31 cellular contexts compared by ENCODE assay signal in genomic region chr12:131786331-131786730, GRCh38. TPM values are rescaled to one million over a fixed set of nuclear protein-coding genes. Genes with fewer than 3 reads are reported as not detected.
DNase-seq lines count a peak whose midpoint lies in the region; ATAC-seq, FAIRE-seq and TF ChIP-seq lines count a peak whose summit lies in the region.
"Had no signal": no experiment of that assay in that cellular context is flagged by ENCODE, and none has a peak within 500 bp of the region (broad histone marks: within the 10 kb centered on the region; RNA-seq: fewer than 3 reads in every experiment).

No MANE protein-coding gene starts in this region.

- peak overlapping the region; percentile 98 for H3K27ac ChIP-seq in astrocyte (ENCODE audit: low read depth, low read length)
- no peak overlapping the region for H3K27ac ChIP-seq in right cardiac atrium (ENCODE audit: low read length)
- H3K27ac ChIP-seq: 22Rv1, adrenal gland, parathyroid adenoma, right lobe of liver, SK-N-MC, stomach, transverse colon had no signal

- peaks cover 5% of the 10 kb centered on the region for H3K79me2 ChIP-seq in astrocyte (ENCODE audit: insufficient read depth, low read length)
- H3K79me2 ChIP-seq: parathyroid adenoma had no signal

- no peaks in the 10 kb centered on the region for H3K9me3 ChIP-seq in astrocyte (ENCODE audit: insufficient read depth, low read depth, low read length)
- H3K9me3 ChIP-seq in right cardiac atrium (ENCODE audit: control insufficient read depth, low read length) = no peaks in the 10 kb centered on the region
- H3K9me3 ChIP-seq: adrenal gland, right lobe of liver, stomach, transverse colon had no signal

- FAIRE-seq in astrocyte (lab: Jason Lieb, UNC) = no peak

- peak overlapping the region; percentile 81 for H3K4me2 ChIP-seq in astrocyte (ENCODE audit: low read length)

- no peaks in the 10 kb centered on the region for H4K20me1 ChIP-seq in astrocyte (ENCODE audit: insufficient read depth, low read length)

- peak overlapping the region; percentile 86 for H3K9ac ChIP-seq in astrocyte (ENCODE audit: low read length)
- H3K9ac ChIP-seq: parathyroid adenoma had no signal

- peaks cover 22% of the 10 kb centered on the region for H3K36me3 ChIP-seq in astrocyte (ENCODE audit: insufficient read depth, low read length)

- WGBS in right cardiac atrium = 84% methylated on average over 15 of the region's 15 CpGs

- H3K27me3 Mint-ChIP-seq in activated T-cell treated with anti-CD3 and anti-CD28 coated beads, Interleukin-2, amount 50 U/mL, for 24 hours = no peaks in the 10 kb centered on the region
- H3K27me3 Mint-ChIP-seq in activated T-cell treated with anti-CD3 and anti-CD28 coated beads, Interleukin-2, amount 50 U/mL, for 72 hours (ENCODE audit: low read depth) = no peaks in the 10 kb centered on the region
- no peaks in the 10 kb centered on the region for H3K27me3 Mint-ChIP-seq in astrocyte (ENCODE audit: low read depth, unreplicated experiment)
- H3K27me3 Mint-ChIP-seq: activated CD4-positive, alpha-beta T cell treated with anti-CD3 and anti-CD28 coated beads for 36 hours; naive thymus-derived CD8-positive, alpha-beta T cell had no signal

- peak overlapping the region; percentile 42 for H3K27ac Mint-ChIP-seq in activated T-cell treated with anti-CD3 and anti-CD28 coated beads, Interleukin-2, amount 50 U/mL, for 24 hours
- no peak overlapping the region for H3K27ac Mint-ChIP-seq in activated T-cell treated with anti-CD3 and anti-CD28 coated beads, Interleukin-2, amount 50 U/mL, for 72 hours
- H3K27ac Mint-ChIP-seq in astrocyte (ENCODE audit: unreplicated experiment) = peak overlapping the region; percentile 99
- H3K27ac Mint-ChIP-seq in stimulated activated effector memory CD8-positive, alpha-beta T cell treated with anti-CD3 and anti-CD28 coated beads, Interleukin-12 subunit alpha, Interleukin-12 subunit beta, amount 100 ng/mL, for 72 hours = peak overlapping the region; percentile 15
- H3K27ac Mint-ChIP-seq: activated CD4-positive, alpha-beta T cell treated with anti-CD3 and anti-CD28 coated beads for 36 hours; CD8-positive, alpha-beta T cell; T-helper 1 cell treated with Interleukin-12 subunit alpha and Interleukin-12 subunit beta and Interleukin-4 antibody, amounts not matched to agents 30 μg/mL and 1 μg/mL, for 36 hours had no signal

- H3K4me3 Mint-ChIP-seq in activated T-cell treated with anti-CD3 and anti-CD28 coated beads, Interleukin-2, amount 50 U/mL, for 24 hours = no peak overlapping the region
- H3K4me3 Mint-ChIP-seq in activated T-cell treated with anti-CD3 and anti-CD28 coated beads, Interleukin-2, amount 50 U/mL, for 72 hours = no peak overlapping the region
- no peak overlapping the region for H3K4me3 Mint-ChIP-seq in astrocyte (ENCODE audit: unreplicated experiment)
- no peak overlapping the region for H3K4me3 Mint-ChIP-seq in stimulated activated effector memory CD8-positive, alpha-beta T cell treated with anti-CD3 and anti-CD28 coated beads, Interleukin-12 subunit alpha, Interleukin-12 subunit beta, amount 100 ng/mL, for 72 hours
- H3K4me3 Mint-ChIP-seq: activated CD4-positive, alpha-beta T cell treated with anti-CD3 and anti-CD28 coated beads for 36 hours; activated T-cell treated with anti-CD3 and anti-CD28 coated beads, Interleukin-2, amount 50 U/mL, for 4 hours; CD8-positive, alpha-beta T cell; naive thymus-derived CD8-positive, alpha-beta T cell; T-helper 1 cell treated with Interleukin-12 subunit alpha and Interleukin-12 subunit beta and Interleukin-4 antibody, amounts not matched to agents 30 μg/mL and 1 μg/mL, for 36 hours had no signal

- ATAC-seq in activated T-cell treated with anti-CD3 and anti-CD28 coated beads, Interleukin-2, amount 50 U/mL, for 72 hours (replicated peaks in 1 of 2) = no peak
- ATAC-seq in right cardiac atrium = peak; percentile 39 to 50
- ATAC-seq in stimulated activated effector memory CD8-positive, alpha-beta T cell treated with anti-CD3 and anti-CD28 coated beads, Interleukin-12 subunit alpha, Interleukin-12 subunit beta, amount 100 ng/mL, for 72 hours = no peak
- ATAC-seq: activated CD4-positive, alpha-beta T cell treated with anti-CD3 and anti-CD28 coated beads for 36 hours; activated T-cell treated with anti-CD3 and anti-CD28 coated beads, Interleukin-2, amount 50 U/mL, for 4 hours; CD8-positive, alpha-beta T cell; naive thymus-derived CD8-positive, alpha-beta T cell had no signal

- H3K4me3 ChIP-seq in astrocyte (ENCODE audit: insufficient read depth, low read depth, low read length) (peak overlapping the region; percentile 15), right cardiac atrium (ENCODE audit: low read length) (no peak overlapping the region)
- H3K4me3 ChIP-seq: adrenal gland, right lobe of liver, SK-N-MC, stomach, transverse colon had no signal

- peaks cover 34% of the 10 kb centered on the region for H3K4me1 ChIP-seq in astrocyte (ENCODE audit: insufficient read depth, low read length)
- H3K4me1 ChIP-seq in right cardiac atrium (ENCODE audit: control insufficient read depth, insufficient read depth, low read length) = no peaks in the 10 kb centered on the region
- H3K4me1 ChIP-seq: right lobe of liver, transverse colon had no signal

- TF ChIP-seq CTCF in astrocyte (IDR thresholded peaks at IDR 0.05; ENCODE audit: insufficient read depth, low read depth, low read length) = no peak

- intact Hi-C loops in right cardiac atrium (cut with DNase I) = no loop called here

- DNase-seq in activated T-cell treated with anti-CD3 and anti-CD28 coated beads, Interleukin-2, amount 50 U/mL, for 24 hours = no peak
- DNase-seq in activated T-cell treated with anti-CD3 and anti-CD28 coated beads, Interleukin-2, amount 50 U/mL, for 72 hours = no peak
- DNase-seq in astrocyte (ENCODE audit: low read depth) (no peak), right cardiac atrium (no peak), NAMALWA (ENCODE audit: low spot score) (no peak), medulla oblongata (ENCODE audit: extremely low spot score) (no peak), NCI-H1694 (lab: John Stamatoyannopoulos, UW) (no peak)
- DNase-seq in stimulated activated effector memory CD8-positive, alpha-beta T cell treated with anti-CD3 and anti-CD28 coated beads, Interleukin-12 subunit alpha, Interleukin-12 subunit beta, amount 100 ng/mL, for 72 hours (ENCODE audit: low spot score in 2 of 2) = no peak
- DNase-seq: activated CD4-positive, alpha-beta T cell treated with anti-CD3 and anti-CD28 coated beads for 36 hours; activated naive CD4-positive, alpha-beta T cell treated with Interleukin-2 at 50 U/mL for 16 hours; activated T-cell treated with anti-CD3 and anti-CD28 coated beads, Interleukin-2, amount 50 U/mL, for 4 hours; adrenal gland; CD8-positive, alpha-beta T cell; erythroblast; foreskin fibroblast; GF-D8; Kasumi-1; left cardiac atrium; midbrain; naive thymus-derived CD8-positive, alpha-beta T cell; NCI-H1048; NCI-H1930; NCI-H748 treated with DMSO at 0.1 percent for 48 hours; right lobe of liver; RPMI8226; stomach; transverse colon had no signal

- peaks cover 89% of the 10 kb centered on the region for H3K36me3 Mint-ChIP-seq in activated T-cell treated with anti-CD3 and anti-CD28 coated beads, Interleukin-2, amount 50 U/mL, for 24 hours (ENCODE audit: low read depth)
- peaks cover 5 to 15% of the 10 kb centered on the region in 2 donors for H3K36me3 Mint-ChIP-seq in activated T-cell treated with anti-CD3 and anti-CD28 coated beads, Interleukin-2, amount 50 U/mL, for 72 hours (ENCODE audit: insufficient read depth in 2 of 2)
- H3K36me3 Mint-ChIP-seq in astrocyte (ENCODE audit: low read depth, unreplicated experiment) = peaks cover 21% of the 10 kb centered on the region
- H3K36me3 Mint-ChIP-seq in stimulated activated effector memory CD8-positive, alpha-beta T cell treated with anti-CD3 and anti-CD28 coated beads, Interleukin-12 subunit alpha, Interleukin-12 subunit beta, amount 100 ng/mL, for 72 hours = peaks cover 89% of the 10 kb centered on the region

- H3K27me3 ChIP-seq in astrocyte (ENCODE audit: insufficient read depth, low read length) = no peaks in the 10 kb centered on the region
- H3K27me3 ChIP-seq in right cardiac atrium (ENCODE audit: control insufficient read depth, insufficient read depth) = no peaks in the 10 kb centered on the region
- H3K27me3 ChIP-seq: adrenal gland, right lobe of liver, stomach, transverse colon had no signal

- H3K4me1 Mint-ChIP-seq in activated T-cell treated with anti-CD3 and anti-CD28 coated beads, Interleukin-2, amount 50 U/mL, for 24 hours (ENCODE audit: low read depth) = peaks cover 1% of the 10 kb centered on the region
- H3K4me1 Mint-ChIP-seq in activated T-cell treated with anti-CD3 and anti-CD28 coated beads, Interleukin-2, amount 50 U/mL, for 72 hours (ENCODE audit: low read depth) = no peaks in the 10 kb centered on the region
- H3K4me1 Mint-ChIP-seq in astrocyte (ENCODE audit: low read depth, unreplicated experiment) = peaks cover 33% of the 10 kb centered on the region
- peaks cover 6% of the 10 kb centered on the region for H3K4me1 Mint-ChIP-seq in stimulated activated effector memory CD8-positive, alpha-beta T cell treated with anti-CD3 and anti-CD28 coated beads, Interleukin-12 subunit alpha, Interleukin-12 subunit beta, amount 100 ng/mL, for 72 hours

- no peak overlapping the region for H2AFZ ChIP-seq in astrocyte (ENCODE audit: low read depth, low read length)
- H2AFZ ChIP-seq: parathyroid adenoma had no signal

- H3K9me3 Mint-ChIP-seq in activated T-cell treated with anti-CD3 and anti-CD28 coated beads, Interleukin-2, amount 50 U/mL, for 24 hours = no peaks in the 10 kb centered on the region
- no peaks in the 10 kb centered on the region for H3K9me3 Mint-ChIP-seq in activated T-cell treated with anti-CD3 and anti-CD28 coated beads, Interleukin-2, amount 50 U/mL, for 72 hours
- H3K9me3 Mint-ChIP-seq in astrocyte (ENCODE audit: unreplicated experiment) = no peaks in the 10 kb centered on the region
- no peaks in the 10 kb centered on the region for H3K9me3 Mint-ChIP-seq in stimulated activated effector memory CD8-positive, alpha-beta T cell treated with anti-CD3 and anti-CD28 coated beads, Interleukin-12 subunit alpha, Interleukin-12 subunit beta, amount 100 ng/mL, for 72 hours
- H3K9me3 Mint-ChIP-seq: activated T-cell treated with anti-CD3 and anti-CD28 coated beads, Interleukin-2, amount 50 U/mL, for 4 hours; CD8-positive, alpha-beta T cell; naive thymus-derived CD8-positive, alpha-beta T cell; T-helper 1 cell treated with Interleukin-12 subunit alpha and Interleukin-12 subunit beta and Interleukin-4 antibody, amounts not matched to agents 30 μg/mL and 1 μg/mL, for 36 hours had no signal

RNA-seq across cellular contexts. Expression of gene MMP17, which starts 41.9 kb away (rescaled TPM):
- not detected for total RNA-seq in activated T-cell treated with anti-CD3 and anti-CD28 coated beads, Interleukin-2, amount 50 U/mL, for 72 hours
- total RNA-seq in astrocyte (5.6 and 8.4 TPM in 2 replicates), right cardiac atrium (1 to 10 TPM in 3 of 4 donors, under 1 TPM in 1; 0.89 to 1.4 (median 1.2) TPM)
- 2.4 TPM for polyA plus RNA-seq in right cardiac atrium
- total RNA-seq: activated CD4-positive, alpha-beta T cell treated with anti-CD3 and anti-CD28 coated beads for 36 hours had no signal
- polyA plus RNA-seq: naive thymus-derived CD8-positive, alpha-beta T cell had no signal

Comparison
In these comparisons a context has a peak if more than half of its experiments do, and no peak if none do; other contexts are left out.
1. ATAC-seq: peak in right cardiac atrium (2 of 2); none in activated T-cell treated with anti-CD3 and anti-CD28 coated beads, Interleukin-2, amount 50 U/mL, for 72 hours (0 of 2) and stimulated activated effector memory CD8-positive, alpha-beta T cell treated with anti-CD3 and anti-CD28 coated beads, Interleukin-12 subunit alpha, Interleukin-12 subunit beta, amount 100 ng/mL, for 72 hours (single experiment).